In the genomic region with DNA sequence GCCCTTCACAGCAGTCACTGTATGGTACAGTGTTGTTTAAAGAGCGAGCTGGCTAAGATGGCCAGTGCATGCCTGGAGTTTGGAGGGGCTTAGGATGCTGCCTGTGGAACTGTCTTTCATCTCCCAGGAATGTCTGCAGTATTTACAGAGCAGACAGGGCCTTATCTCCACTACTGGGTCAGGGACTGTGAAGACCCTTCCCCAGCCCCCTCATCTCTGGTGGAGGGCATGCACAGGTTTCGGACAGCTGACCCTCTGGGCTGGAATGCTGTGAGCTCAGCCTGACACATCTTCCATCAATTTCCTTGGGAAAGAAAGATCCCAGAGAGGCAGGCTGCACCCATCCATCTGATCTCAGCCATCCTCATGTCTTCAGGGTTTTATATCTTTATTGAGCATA, we compare ENCODE assay signal across 1 cellular context.
TF ChIP-seq lines count a peak whose summit lies in the region.

No MANE protein-coding gene starts in this region.

TF ChIP-seq in HepG2, 621 proteins besides CTCF, POLR2A, EP300 and RAD21:
- TF ChIP-seq, protein P1, sequence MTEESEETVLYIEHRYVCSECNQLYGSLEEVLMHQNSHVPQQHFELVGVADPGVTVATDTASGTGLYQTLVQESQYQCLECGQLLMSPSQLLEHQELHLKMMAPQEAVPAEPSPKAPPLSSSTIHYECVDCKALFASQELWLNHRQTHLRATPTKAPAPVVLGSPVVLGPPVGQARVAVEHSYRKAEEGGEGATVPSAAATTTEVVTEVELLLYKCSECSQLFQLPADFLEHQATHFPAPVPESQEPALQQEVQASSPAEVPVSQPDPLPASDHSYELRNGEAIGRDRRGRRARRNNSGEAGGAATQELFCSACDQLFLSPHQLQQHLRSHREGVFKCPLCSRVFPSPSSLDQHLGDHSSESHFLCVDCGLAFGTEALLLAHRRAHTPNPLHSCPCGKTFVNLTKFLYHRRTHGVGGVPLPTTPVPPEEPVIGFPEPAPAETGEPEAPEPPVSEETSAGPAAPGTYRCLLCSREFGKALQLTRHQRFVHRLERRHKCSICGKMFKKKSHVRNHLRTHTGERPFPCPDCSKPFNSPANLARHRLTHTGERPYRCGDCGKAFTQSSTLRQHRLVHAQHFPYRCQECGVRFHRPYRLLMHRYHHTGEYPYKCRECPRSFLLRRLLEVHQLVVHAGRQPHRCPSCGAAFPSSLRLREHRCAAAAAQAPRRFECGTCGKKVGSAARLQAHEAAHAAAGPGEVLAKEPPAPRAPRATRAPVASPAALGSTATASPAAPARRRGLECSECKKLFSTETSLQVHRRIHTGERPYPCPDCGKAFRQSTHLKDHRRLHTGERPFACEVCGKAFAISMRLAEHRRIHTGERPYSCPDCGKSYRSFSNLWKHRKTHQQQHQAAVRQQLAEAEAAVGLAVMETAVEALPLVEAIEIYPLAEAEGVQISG (CRISPR knock-in tag; IDR thresholded peaks at IDR 0.05), result no peak
- peak; percentile 40 for TF ChIP-seq TEAD3 (CRISPR knock-in tag; optimal IDR thresholded peaks at IDR 0.05; ENCODE audit: borderline replicate concordance)
- TF ChIP-seq HDAC2 (CRISPR knock-in tag; IDR thresholded peaks at IDR 0.05), result no peak
- no peak for TF ChIP-seq BRCA1 (CRISPR knock-in tag; IDR thresholded peaks at IDR 0.05)
- TF ChIP-seq ZBTB7A (CRISPR knock-in tag; IDR thresholded peaks at IDR 0.05), result 0 out of 2 replicates have a peak, but pooled peaks have one; percentile 57
